ENCODE assay signal across 1 cellular context in the genomic region with DNA sequence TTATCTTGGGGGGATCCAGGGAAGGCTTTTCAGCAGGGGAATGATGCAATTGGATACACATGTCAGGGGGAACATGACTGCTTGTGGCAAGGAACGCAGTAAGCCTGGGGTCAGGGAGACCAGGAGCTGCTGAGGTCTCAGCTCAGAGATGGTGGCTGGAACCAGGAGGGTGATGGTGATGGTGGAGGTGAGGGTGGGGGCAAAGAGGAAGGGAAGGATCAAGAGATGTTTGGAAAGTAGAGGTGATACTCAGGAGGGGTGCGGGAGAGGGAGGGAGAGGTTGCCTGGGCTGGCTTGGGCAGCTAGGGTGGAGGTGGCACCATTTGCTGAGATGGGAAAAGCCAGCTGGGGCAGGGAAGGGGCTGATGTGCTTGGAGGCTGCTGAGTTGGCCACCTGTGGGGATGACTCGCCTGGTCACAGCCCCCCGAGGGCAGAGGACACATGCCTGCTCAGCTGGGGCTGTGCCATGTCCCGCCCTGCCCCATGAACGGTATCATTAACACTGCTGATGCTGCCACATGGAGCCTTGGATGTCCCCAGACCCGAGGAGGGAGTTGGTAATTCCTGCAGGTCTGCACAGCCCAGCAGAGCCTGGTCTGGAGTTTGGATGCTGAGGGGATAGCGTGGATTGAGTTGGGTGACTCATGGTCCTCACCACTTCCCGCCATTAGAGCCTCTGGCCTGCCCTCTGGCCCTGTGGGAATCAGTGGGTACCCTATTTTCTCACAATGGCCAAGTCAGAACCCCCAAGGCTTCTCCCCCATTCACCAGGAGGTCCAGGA.
TF ChIP-seq lines count a peak whose summit lies in the region.

No MANE protein-coding gene starts in this region.

TF ChIP-seq in HEK293, 187 proteins besides CTCF, POLR2A, EP300 and RAD21 (continued from another document):
- TF ChIP-seq ZNF398 (tag by site-specific recombination; IDR thresholded peaks at IDR 0.05), result peak; percentile 25; the same call in 1 of the 2 replicates
- TF ChIP-seq PRDM10 (tag by site-specific recombination; IDR thresholded peaks at IDR 0.05), result peak; percentile 52
- TF ChIP-seq KLF7 (tag by site-specific recombination; IDR thresholded peaks at IDR 0.05; ENCODE audit: borderline replicate concordance), result no peak
- no peak for TF ChIP-seq ZNF404 (tag by site-specific recombination; IDR thresholded peaks at IDR 0.05)
- peak; percentile 94 for TF ChIP-seq ZIC2 (tag by site-specific recombination; IDR thresholded peaks at IDR 0.05)
- TF ChIP-seq SP3 (tag by site-specific recombination; IDR thresholded peaks at IDR 0.05), result no peak
- peak; percentile 39; the same call in 1 of the 2 replicates for TF ChIP-seq ZBTB48 (tag by site-specific recombination; IDR thresholded peaks at IDR 0.05)
- TF ChIP-seq ZNF341 (tag by site-specific recombination; IDR thresholded peaks at IDR 0.05; ENCODE audit: low read depth), result 0 out of 2 replicates have a peak, but pooled peaks have one; percentile 16
- TF ChIP-seq ZNF211 (tag by site-specific recombination; IDR thresholded peaks at IDR 0.05; ENCODE audit: low read depth), result no peak
